23 cellular contexts compared by ENCODE assay signal in genomic region chr17:64087252-64088005, GRCh38. TPM values are rescaled to one million over a fixed set of nuclear protein-coding genes. Genes with fewer than 3 reads are reported as not detected.
DNase-seq lines count a peak whose midpoint lies in the region; ATAC-seq and TF ChIP-seq lines count a peak whose summit lies in the region.
"Had no signal": no experiment of that assay in that cellular context is flagged by ENCODE, and none has a peak within 500 bp of the region (broad histone marks: within the 10 kb centered on the region; RNA-seq: fewer than 3 reads in every experiment).

No MANE protein-coding gene starts in this region.

- H3K27ac Mint-ChIP-seq in activated naive CD4-positive, alpha-beta T cell treated with anti-CD3 and anti-CD28 coated beads, Interleukin-2, amount 50 U/mL, for 24 hours: peak overlapping the region; percentile 36
- H3K27ac Mint-ChIP-seq in activated T-helper 17 cell treated with anti-CD3 and anti-CD28 coated beads, Interleukin-2, amount 50 U/mL, for 72 hours: no peak overlapping the region
- peak overlapping the region in 2 of 6 donors; percentile 11 to 62 for H3K27ac Mint-ChIP-seq in immature natural killer cell
- H3K27ac Mint-ChIP-seq: activated naive CD4-positive, alpha-beta T cell treated with anti-CD3 and anti-CD28 coated beads for 36 hours; progenitor cell of endocrine pancreas had no signal

- H3K4me3 ChIP-seq in HEK293 (ENCODE audit: low read depth, low read length) (no peak overlapping the region), neutrophil (ENCODE audit: low read depth in 1 of 2, low read length in 1 of 2) (no peak overlapping the region)
- H3K4me3 ChIP-seq: dorsolateral prefrontal cortex, testis had no signal

- H3K9me3 ChIP-seq in HEK293 (ENCODE audit: control insufficient read depth, insufficient read depth, low read depth, low read length): no peaks in the 10 kb centered on the region
- no peaks in the 10 kb centered on the region for H3K9me3 ChIP-seq in neutrophil
- H3K9me3 ChIP-seq: testis had no signal

- TF ChIP-seq CTCF in HEK293 (tag by site-specific recombination; IDR thresholded peaks at IDR 0.05): no peak
- no peak for TF ChIP-seq CTCF in neutrophil (IDR thresholded peaks at IDR 0.05)

- H3K36me3 Mint-ChIP-seq in activated naive CD4-positive, alpha-beta T cell treated with anti-CD3 and anti-CD28 coated beads, Interleukin-2, amount 50 U/mL, for 24 hours: peaks cover 3% of the 10 kb centered on the region
- peaks cover 46% of the 10 kb centered on the region for H3K36me3 Mint-ChIP-seq in activated T-helper 17 cell treated with anti-CD3 and anti-CD28 coated beads, Interleukin-2, amount 50 U/mL, for 72 hours (ENCODE audit: low read depth)
- H3K36me3 Mint-ChIP-seq in immature natural killer cell: peaks cover 0 to 14% (median 0%) of the 10 kb centered on the region in 3 donors

- POLR2A ChIA-PET in HEK293 (lab: Yijun Ruan, JAX): no interaction called here

- no peak for DNase-seq in activated naive CD4-positive, alpha-beta T cell treated with Interleukin-2 at 50 U/mL for 16 hours
- no peak for DNase-seq in immature natural killer cell
- DNase-seq in HuH-7.5 (ENCODE audit: low spot score): no peak
- no peak for DNase-seq in mesenteric fat pad (ENCODE audit: low spot score)
- DNase-seq: activated CD4-positive, alpha-beta T cell treated with anti-CD3 and anti-CD28 coated beads, Interleukin-2, amount 50 U/mL, for 4 hours; activated naive CD4-positive, alpha-beta T cell treated with anti-CD3 and anti-CD28 coated beads for 36 hours; activated T-cell treated with anti-CD3 and anti-CD28 coated beads for 4 hours; C1 segment of cervical spinal cord; DMS 273 treated with DMSO at 0.1 percent for 48 hours; dorsolateral prefrontal cortex; HCEC 1CT; hippocampal formation; KBM-7; NCI-H1694; SW 1271; testis had no signal

- peaks cover 34% of the 10 kb centered on the region for H3K4me1 Mint-ChIP-seq in activated naive CD4-positive, alpha-beta T cell treated with anti-CD3 and anti-CD28 coated beads, Interleukin-2, amount 50 U/mL, for 24 hours
- peaks cover 46% of the 10 kb centered on the region for H3K4me1 Mint-ChIP-seq in activated T-helper 17 cell treated with anti-CD3 and anti-CD28 coated beads, Interleukin-2, amount 50 U/mL, for 72 hours
- peaks cover 24 to 51% of the 10 kb centered on the region in 2 donors for H3K4me1 Mint-ChIP-seq in immature natural killer cell

- H3K4me1 ChIP-seq in HEK293 (ENCODE audit: control insufficient read depth, insufficient read depth, low read length): peaks cover 19% of the 10 kb centered on the region
- H3K4me1 ChIP-seq in neutrophil (ENCODE audit: control insufficient read depth in 1 of 2, insufficient read depth in 1 of 2, low read depth in 1 of 2, low read length in 1 of 2): peaks cover 31 to 40% of the 10 kb centered on the region in 2 experiments

- H3K27me3 ChIP-seq in neutrophil: no peaks in the 10 kb centered on the region
- H3K27me3 ChIP-seq: dorsolateral prefrontal cortex, testis had no signal

- H3K4me3 Mint-ChIP-seq in activated naive CD4-positive, alpha-beta T cell treated with anti-CD3 and anti-CD28 coated beads, Interleukin-2, amount 50 U/mL, for 24 hours: no peak overlapping the region
- no peak overlapping the region for H3K4me3 Mint-ChIP-seq in activated T-helper 17 cell treated with anti-CD3 and anti-CD28 coated beads, Interleukin-2, amount 50 U/mL, for 72 hours
- H3K4me3 Mint-ChIP-seq in immature natural killer cell: no peak overlapping the region
- H3K4me3 Mint-ChIP-seq: activated naive CD4-positive, alpha-beta T cell treated with anti-CD3 and anti-CD28 coated beads for 36 hours; central memory CD8-positive, alpha-beta T cell had no signal

- CTCF ChIA-PET in HEK293 (lab: Yijun Ruan, JAX): interaction anchor here (0.9 kb wide), 1 partner anchor 23 kb away, joined by 4 read pairs; no protein-coding TSS in a partner anchor

- no peaks in the 10 kb centered on the region for H3K9me3 Mint-ChIP-seq in activated naive CD4-positive, alpha-beta T cell treated with anti-CD3 and anti-CD28 coated beads, Interleukin-2, amount 50 U/mL, for 24 hours
- H3K9me3 Mint-ChIP-seq in activated T-helper 17 cell treated with anti-CD3 and anti-CD28 coated beads, Interleukin-2, amount 50 U/mL, for 72 hours: no peaks in the 10 kb centered on the region
- no peaks in the 10 kb centered on the region for H3K9me3 Mint-ChIP-seq in immature natural killer cell
- H3K9me3 Mint-ChIP-seq: activated naive CD4-positive, alpha-beta T cell treated with anti-CD3 and anti-CD28 coated beads for 36 hours; central memory CD8-positive, alpha-beta T cell had no signal

- ATAC-seq in activated T-helper 17 cell treated with anti-CD3 and anti-CD28 coated beads, Interleukin-2, amount 50 U/mL, for 72 hours (replicated peaks): peak; percentile 14
- ATAC-seq: Right ventricle myocardium inferior had no signal

- H3K36me3 ChIP-seq in HEK293 (ENCODE audit: control insufficient read depth in 2 of 2, insufficient read depth in 1 of 2, low read length in 2 of 2) (no peaks in the 10 kb centered on the region), neutrophil (no peaks in the 10 kb centered on the region)

- H3K27ac ChIP-seq in HEK293 (ENCODE audit: extremely low read depth, low read depth, low read length) (no peak overlapping the region), neutrophil (peak overlapping the region; percentile 39)
- H3K27ac ChIP-seq: dorsolateral prefrontal cortex, testis had no signal

- no peaks in the 10 kb centered on the region for H3K27me3 Mint-ChIP-seq in activated naive CD4-positive, alpha-beta T cell treated with anti-CD3 and anti-CD28 coated beads, Interleukin-2, amount 50 U/mL, for 24 hours
- no peaks in the 10 kb centered on the region for H3K27me3 Mint-ChIP-seq in activated T-helper 17 cell treated with anti-CD3 and anti-CD28 coated beads, Interleukin-2, amount 50 U/mL, for 72 hours
- H3K27me3 Mint-ChIP-seq in immature natural killer cell (ENCODE audit: low read depth in 3 of 3): peaks cover 0 to 1% (median 0%) of the 10 kb centered on the region in 3 donors
- H3K27me3 Mint-ChIP-seq: central memory CD8-positive, alpha-beta T cell; progenitor cell of endocrine pancreas had no signal

TF ChIP-seq in HEK293, 187 proteins besides CTCF, POLR2A, EP300 and RAD21:
- TF ChIP-seq ZNF692 (tag by site-specific recombination; IDR thresholded peaks at IDR 0.05) (0 out of 2 replicates have a peak, but pooled peaks have one; percentile 48), ZNF510 (tag by site-specific recombination; IDR thresholded peaks at IDR 0.05; ENCODE audit: insufficient replicate concordance) (no peak), KLF7 (tag by site-specific recombination; IDR thresholded peaks at IDR 0.05; ENCODE audit: borderline replicate concordance) (no peak), HIC1 (tag by site-specific recombination; IDR thresholded peaks at IDR 0.05) (no peak)

RNA-seq across cellular contexts. Expression of gene ERN1, which starts 42.5 kb away (rescaled TPM):
- 10 to 100 TPM; 42.2 to 93.3 TPM for total RNA-seq in activated T-helper 17 cell treated with anti-CD3 and anti-CD28 coated beads, Interleukin-2, amount 50 U/mL, for 72 hours
- 10 to 100 TPM; 30.7 to 52.9 (median 31.3) TPM for polyA plus RNA-seq in immature natural killer cell
- 27.1 TPM for total RNA-seq in mesenteric fat pad
